Comparison of ENCODE assay signal across 8 cellular contexts in genomic region chrX:107205770-107206696, GRCh38. TPM values are rescaled to one million over a fixed set of nuclear protein-coding genes. Genes with fewer than 3 reads are reported as not detected.
DNase-seq lines count a peak whose midpoint lies in the region; ATAC-seq lines count a peak whose summit lies in the region.

TSS of gene DNAAF6 (plus strand) at chrX:107206611. CDS start at chrX:107212876, 6,265 bp downstream.
TSS of gene NUP62CL (minus strand) at chrX:107206433. CDS start at chrX:107175146, 31,287 bp downstream.

- no peak within 1 kb of the TSS for H3K27ac ChIP-seq in SJCRH30

- no peaks in the 10 kb centered on the region for H3K4me1 ChIP-seq in SJCRH30

- H3K36me3 ChIP-seq in SJCRH30: no peaks in the 10 kb centered on the region

- H3K9me3 ChIP-seq in SJCRH30 (replicated peaks): no peaks in the 10 kb centered on the region

- no peaks in the 10 kb centered on the region for H3K27me3 ChIP-seq in SJCRH30

- peak; percentile 89 for DNase-seq in NCI-H2196 (lab: John Stamatoyannopoulos, UW; ENCODE audit: unreplicated experiment)
- DNase-seq in activated CD4-positive, alpha-beta T cell treated with anti-CD3 and anti-CD28 coated beads, Interleukin-2, amount 50 U/mL, for 48 hours: peak; percentile 67 to 72
- peak; percentile 89 for DNase-seq in ecto neural progenitor cell (ENCODE audit: low spot score)
- peak; percentile 28 for DNase-seq in medulla oblongata (ENCODE audit: extremely low spot score)
- DNase-seq in stimulated activated CD8-positive, alpha-beta memory T cell treated with anti-CD3 and anti-CD28 coated beads, Interleukin-15, amount 100 ng/mL, for 1 hour (ENCODE audit: low read depth): peak; percentile 12
- no peak for DNase-seq in SJCRH30

- ATAC-seq in GM18858 (IDR thresholded peaks at IDR 0.05; ENCODE audit: unreplicated experiment): peak; percentile 95
- peak; percentile 92 for ATAC-seq in HG03066 (IDR thresholded peaks at IDR 0.05; ENCODE audit: low read depth, unreplicated experiment)

- H3K4me3 ChIP-seq in SJCRH30: no peak within 1 kb of the TSS

RNA-seq across cellular contexts. Expression of gene DNAAF6, which starts in this region (rescaled TPM):
- total RNA-seq in SJCRH30 (2014; rRNA removed; shearing (Covaris generic)): not detected in 2 replicates

RNA-seq across cellular contexts. Expression of gene NUP62CL, which starts in this region (rescaled TPM):
- total RNA-seq in SJCRH30 (2014; rRNA removed; shearing (Covaris generic)): not detected in 2 replicates

Comparison
In these comparisons a context has a peak if more than half of its experiments do, and no peak if none do; other contexts are left out.
1. DNase-seq: peak in NCI-H2196 (single experiment), activated CD4-positive, alpha-beta T cell treated with anti-CD3 and anti-CD28 coated beads, Interleukin-2, amount 50 U/mL, for 48 hours (2 of 2), ecto neural progenitor cell (single experiment), medulla oblongata (single experiment) and stimulated activated CD8-positive, alpha-beta memory T cell treated with anti-CD3 and anti-CD28 coated beads, Interleukin-15, amount 100 ng/mL, for 1 hour (single experiment); none in SJCRH30 (0 of 2).